ENCODE assay signal across 9 cellular contexts in genomic region chr16:10607157-10607556, GRCh38.
"Had no signal": no experiment of that assay in that cellular context is flagged by ENCODE, and none has a peak within 500 bp of the region (broad histone marks: within the 10 kb centered on the region; RNA-seq: fewer than 3 reads in every experiment).

No MANE protein-coding gene starts in this region.

- H3K27ac ChIP-seq: GM23248, HL-60 had no signal

- H3K4me1 Mint-ChIP-seq: IgD-negative memory B cell had no signal

- H2AFZ ChIP-seq: GM23248 had no signal

- H3K27ac Mint-ChIP-seq: HFFc6, IgD-negative memory B cell had no signal

- ATAC-seq: HCT116, HepG2 had no signal

- DNase-seq: GM23248, GOT3, HFFc6, KBM-7 had no signal

- H3K4me3 Mint-ChIP-seq: HFFc6, IgD-negative memory B cell had no signal

- H3K9me3 ChIP-seq: HAP-1 had no signal

- H3K36me3 ChIP-seq: HAP-1 had no signal

- H3K36me3 Mint-ChIP-seq: IgD-negative memory B cell had no signal

- H3K4me3 ChIP-seq: GM23248, HAP-1 had no signal

- H3K9me3 Mint-ChIP-seq: HFFc6, IgD-negative memory B cell had no signal

- H3K9ac ChIP-seq: GM23248 had no signal
